In the genomic region with DNA sequence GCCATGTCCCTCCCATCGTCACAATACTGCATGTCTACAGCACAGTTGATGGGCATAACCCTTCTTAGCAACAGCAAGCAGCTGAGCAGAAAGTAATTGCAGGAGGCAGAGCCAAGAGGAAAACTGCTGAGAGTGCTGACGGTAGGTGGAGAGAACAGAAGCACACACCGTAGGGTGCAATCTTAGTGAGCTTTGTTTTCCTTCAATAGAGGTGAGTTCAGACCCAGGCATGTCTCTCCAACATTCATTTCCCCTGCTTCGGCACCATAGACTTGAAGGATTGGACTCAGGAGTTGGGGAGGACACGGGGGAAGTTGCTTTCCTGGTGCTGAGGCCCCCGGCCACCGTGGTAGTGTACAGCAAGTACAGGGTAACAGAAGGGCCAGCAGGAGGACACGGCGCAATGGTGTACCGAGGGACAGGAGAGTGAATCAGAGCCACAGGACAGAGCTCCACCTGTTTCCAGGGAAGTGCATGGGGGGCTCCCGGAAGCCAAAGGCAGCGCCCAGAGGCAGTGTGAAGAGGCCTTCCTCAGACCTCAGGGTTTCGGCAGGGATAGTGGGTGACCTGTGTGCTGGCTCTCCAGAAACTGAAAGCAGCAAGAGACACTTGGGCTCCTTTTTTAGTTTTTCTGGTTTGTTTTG, we compare ENCODE assay signal across 8 cellular contexts. TPM values are rescaled to one million over a fixed set of nuclear protein-coding genes. Genes with fewer than 3 reads are reported as not detected.
DNase-seq lines count a peak whose midpoint lies in the region; ATAC-seq, FAIRE-seq and TF ChIP-seq lines count a peak whose summit lies in the region.

No MANE protein-coding gene starts in this region.

- no peak overlapping the region for H3K27ac ChIP-seq in HCT116 (ENCODE audit: low read depth, low read length)
- peak overlapping the region; percentile 72 for H3K27ac ChIP-seq in mesendoderm (ENCODE audit: low read depth, low read length)

- no peak overlapping the region for H2AFZ ChIP-seq in HCT116 (ENCODE audit: low read depth, low read length, poor library complexity, severe bottlenecking)

- H3K4me3 ChIP-seq in HCT116 (replicated peaks in 1 of 2; ENCODE audit: low read depth in 1 of 2, low read length in 2 of 2) (no peak overlapping the region), mesendoderm (ENCODE audit: low read length) (no peak overlapping the region)

- CTCF ChIA-PET in HCT116 (lab: Charles Lee), result interaction anchor here (2.0 kb wide), 1 partner anchor 111 kb away, joined by 4 read pairs; no protein-coding TSS in a partner anchor
- CTCF ChIA-PET in activated CD4-positive, alpha-beta memory T cell treated with anti-CD3 and anti-CD28 coated beads for 36 hours (lab: Charles Lee), result interaction anchor here (0.8 to 2.5 kb wide), 4 partner anchors 16 to 111 kb away, joined by 3 to 10 read pairs (median 3); no protein-coding TSS in a partner anchor

- no peak for TF ChIP-seq CTCF in HCT116 (IDR thresholded peaks at IDR 0.05 in 2 of 3, conservative IDR thresholded peaks at IDR 0.05 in 1 of 3; ENCODE audit: borderline replicate concordance in 1 of 3, insufficient read depth in 1 of 3, low read depth in 2 of 3, low read length in 2 of 3)
- TF ChIP-seq CTCF in D721Med (IDR thresholded peaks at IDR 0.05; ENCODE audit: insufficient read depth, missing control alignments), result no peak

- H3K23ac ChIP-seq in mesendoderm (ENCODE audit: low read length), result peak overlapping the region; percentile 89

- H3K56ac ChIP-seq in mesendoderm (ENCODE audit: low read length), result peak overlapping the region; percentile 90

- intact Hi-C loops in HCT116 (cut with micrococcal nuclease), result no loop called here
- intact Hi-C loops in activated CD4-positive, alpha-beta memory T cell treated with anti-CD3 and anti-CD28 coated beads for 36 hours (cut with micrococcal nuclease), result loop anchor here (5.0 kb wide), 1 partner anchor 110 kb away; no protein-coding TSS in a partner anchor

- H3K27me3 ChIP-seq in HCT116 (ENCODE audit: insufficient read depth, low read length) (no peaks in the 10 kb centered on the region), mesendoderm (ENCODE audit: insufficient read depth, low read length, poor library complexity) (no peaks in the 10 kb centered on the region)

- DNase-seq in GM18507 (ENCODE audit: extremely low spot score, insufficient read length, low read depth) (no peak), HCT116 (ENCODE audit: low read depth, low spot score) (no peak), NAMALWA (ENCODE audit: low spot score) (peak; percentile 11), mesendoderm (peak; percentile 69), glomerular visceral epithelial cell (ENCODE audit: extremely low spot score) (no peak), D721Med (ENCODE audit: insufficient read length, low spot score) (no peak), OCI-M2 (lab: John Stamatoyannopoulos, UW; ENCODE audit: unreplicated experiment) (no peak)
- DNase-seq in activated CD4-positive, alpha-beta memory T cell treated with anti-CD3 and anti-CD28 coated beads for 36 hours, result peak; percentile 9

- H3K9me3 ChIP-seq in HCT116 (ENCODE audit: control insufficient read depth in 1 of 2, insufficient read depth in 1 of 2, low read depth in 1 of 2, low read length in 2 of 2), result no peaks in the 10 kb centered on the region

- H2BK120ac ChIP-seq in mesendoderm (ENCODE audit: low read depth, low read length), result no peak overlapping the region

- H3K27ac Mint-ChIP-seq in activated CD4-positive, alpha-beta memory T cell treated with anti-CD3 and anti-CD28 coated beads for 36 hours, result peak overlapping the region; percentile 39

- TF ChIP-seq RAD21 in HCT116 (IDR thresholded peaks at IDR 0.05; ENCODE audit: low read depth), result no peak

- RAD21 ChIA-PET in HCT116 (lab: Charles Lee; ENCODE audit: low non-redundant PET in 1 of 2, low total read pairs in 2 of 2, uncharacterized antibody in 2 of 2, unreplicated experiment in 2 of 2), result no interaction called here

- H3K36me3 ChIP-seq in HCT116 (ENCODE audit: control insufficient read depth in 1 of 2, insufficient read depth in 2 of 2, low read length in 2 of 2) (no peaks in the 10 kb centered on the region), mesendoderm (ENCODE audit: control insufficient read depth, insufficient read depth, low read length) (no peaks in the 10 kb centered on the region)

- no peaks in the 10 kb centered on the region for H4K20me1 ChIP-seq in HCT116 (ENCODE audit: insufficient read depth)

- no peak overlapping the region for H3K9ac ChIP-seq in HCT116 (ENCODE audit: low read length)
- H3K9ac ChIP-seq in mesendoderm (ENCODE audit: low read length), result peak overlapping the region; percentile 60

- POLR2A ChIA-PET in HCT116 (lab: Charles Lee), result no interaction called here
- POLR2A ChIA-PET in activated CD4-positive, alpha-beta memory T cell treated with anti-CD3 and anti-CD28 coated beads for 36 hours (lab: Charles Lee), result no interaction called here

- H3K18ac ChIP-seq in mesendoderm (ENCODE audit: low read length), result peak overlapping the region; percentile 63

- no peaks in the 10 kb centered on the region for H3K9me2 ChIP-seq in HCT116 (ENCODE audit: insufficient read depth)

- H2BK15ac ChIP-seq in mesendoderm (replicated peaks; ENCODE audit: low read depth), result no peak overlapping the region

- H3K4me1 ChIP-seq in HCT116 (ENCODE audit: control insufficient read depth in 1 of 2, insufficient read depth in 2 of 2, low read length in 2 of 2), result peaks cover 0 to 6% of the 10 kb centered on the region in 2 experiments; a peak in 1 of 4 replicates
- H3K4me1 ChIP-seq in mesendoderm (ENCODE audit: control insufficient read depth, low read depth, low read length), result peaks cover 15% of the 10 kb centered on the region

- peaks cover 18% of the 10 kb centered on the region for H3K4me1 Mint-ChIP-seq in activated CD4-positive, alpha-beta memory T cell treated with anti-CD3 and anti-CD28 coated beads for 36 hours (ENCODE audit: low read depth)

- peak overlapping the region; percentile 26 for H3K4ac ChIP-seq in mesendoderm (ENCODE audit: low read depth, low read length)

- no TSS peak for BruUV-seq in HCT116 (replicated peaks; lab: Mats Ljungman, UMichigan)

- H3K4me3 Mint-ChIP-seq in activated CD4-positive, alpha-beta memory T cell treated with anti-CD3 and anti-CD28 coated beads for 36 hours, result peak overlapping the region; percentile 17

- H3K27me3 Mint-ChIP-seq in activated CD4-positive, alpha-beta memory T cell treated with anti-CD3 and anti-CD28 coated beads for 36 hours, result peaks cover 2% of the 10 kb centered on the region

- no peaks in the 10 kb centered on the region for H3K79me1 ChIP-seq in mesendoderm (ENCODE audit: low read length)

- no peak overlapping the region for H4K8ac ChIP-seq in mesendoderm (ENCODE audit: low read depth, low read length)

- H3K79me2 ChIP-seq in HCT116 (ENCODE audit: insufficient read depth, low read length) (no peaks in the 10 kb centered on the region), mesendoderm (ENCODE audit: control insufficient read depth, insufficient read depth, low read length) (no peaks in the 10 kb centered on the region)

- H4K5ac ChIP-seq in mesendoderm (ENCODE audit: low read length), result peak overlapping the region; percentile 71

- WGBS in mesendoderm (ENCODE audit: extremely low coverage, insufficient coverage, low lambda C conversion rate), result no CpG with 5 or more reads among the region's 13 CpGs

- FAIRE-seq in GM18507 (lab: Jason Lieb, UNC), result peak; percentile 70
- no peak for FAIRE-seq in D721Med (lab: Jason Lieb, UNC)

- H3K4me2 ChIP-seq in HCT116 (ENCODE audit: low read length) (no peak overlapping the region), mesendoderm (ENCODE audit: low read length) (peak overlapping the region; percentile 53)

- peak; percentile 22; the same call in 1 of the 2 replicates for ATAC-seq in HCT116

- TF ChIP-seq POLR2A in HCT116 (IDR thresholded peaks at IDR 0.05; ENCODE audit: borderline replicate concordance, extremely low read depth, insufficient read depth, insufficient read length), result no peak

- no peaks in the 10 kb centered on the region for H3K36me3 Mint-ChIP-seq in activated CD4-positive, alpha-beta memory T cell treated with anti-CD3 and anti-CD28 coated beads for 36 hours

- H3K9me3 Mint-ChIP-seq in activated CD4-positive, alpha-beta memory T cell treated with anti-CD3 and anti-CD28 coated beads for 36 hours, result no peaks in the 10 kb centered on the region

- no peak overlapping the region for H2AK5ac ChIP-seq in mesendoderm (ENCODE audit: low read length)

- H2BK5ac ChIP-seq in mesendoderm (ENCODE audit: low read length), result peak overlapping the region; percentile 93

TF ChIP-seq in HCT116, 20 proteins besides CTCF, POLR2A, EP300 and RAD21 (continues in another document):
- TF ChIP-seq CBX3 (IDR thresholded peaks at IDR 0.05; ENCODE audit: low read depth) (no peak), SIN3A (IDR thresholded peaks at IDR 0.05; ENCODE audit: low read depth) (no peak), SRF (IDR thresholded peaks at IDR 0.05; ENCODE audit: low read depth) (no peak), TCF7L2 (IDR thresholded peaks at IDR 0.05; ENCODE audit: borderline replicate concordance, extremely low read depth, insufficient read depth, insufficient read length) (no peak), POLR2AphosphoS5 (IDR thresholded peaks at IDR 0.05; ENCODE audit: low read depth, low read length) (no peak), EZH2 (IDR thresholded peaks at IDR 0.05) (no peak)
- TF ChIP-seq, protein P1, sequence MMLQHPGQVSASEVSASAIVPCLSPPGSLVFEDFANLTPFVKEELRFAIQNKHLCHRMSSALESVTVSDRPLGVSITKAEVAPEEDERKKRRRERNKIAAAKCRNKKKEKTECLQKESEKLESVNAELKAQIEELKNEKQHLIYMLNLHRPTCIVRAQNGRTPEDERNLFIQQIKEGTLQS (IDR thresholded peaks at IDR 0.05), result no peak
- TF ChIP-seq, protein P2, sequence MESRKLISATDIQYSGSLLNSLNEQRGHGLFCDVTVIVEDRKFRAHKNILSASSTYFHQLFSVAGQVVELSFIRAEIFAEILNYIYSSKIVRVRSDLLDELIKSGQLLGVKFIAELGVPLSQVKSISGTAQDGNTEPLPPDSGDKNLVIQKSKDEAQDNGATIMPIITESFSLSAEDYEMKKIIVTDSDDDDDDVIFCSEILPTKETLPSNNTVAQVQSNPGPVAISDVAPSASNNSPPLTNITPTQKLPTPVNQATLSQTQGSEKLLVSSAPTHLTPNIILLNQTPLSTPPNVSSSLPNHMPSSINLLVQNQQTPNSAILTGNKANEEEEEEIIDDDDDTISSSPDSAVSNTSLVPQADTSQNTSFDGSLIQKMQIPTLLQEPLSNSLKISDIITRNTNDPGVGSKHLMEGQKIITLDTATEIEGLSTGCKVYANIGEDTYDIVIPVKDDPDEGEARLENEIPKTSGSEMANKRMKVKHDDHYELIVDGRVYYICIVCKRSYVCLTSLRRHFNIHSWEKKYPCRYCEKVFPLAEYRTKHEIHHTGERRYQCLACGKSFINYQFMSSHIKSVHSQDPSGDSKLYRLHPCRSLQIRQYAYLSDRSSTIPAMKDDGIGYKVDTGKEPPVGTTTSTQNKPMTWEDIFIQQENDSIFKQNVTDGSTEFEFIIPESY (IDR thresholded peaks at IDR 0.05; ENCODE audit: extremely low read depth, insufficient replicate concordance, low read length), result no peak

RNA-seq across cellular contexts. Expression of a gene that starts 36.3 kb away (rescaled TPM):
- total RNA-seq in HCT116 (2021; ENCODE audit: unreplicated experiment), result 179 TPM
- 46.1 and 56.8 TPM in 2 replicates for polyA plus RNA-seq in HCT116 (2012)
- total RNA-seq in activated CD4-positive, alpha-beta memory T cell treated with anti-CD3 and anti-CD28 coated beads for 36 hours, result 100 to 1,000 TPM; 181 to 186 TPM
- polyA plus RNA-seq in mesendoderm (2013, experiment 1 of 2), result 320 TPM
- 315 TPM for polyA plus RNA-seq in mesendoderm (2013, experiment 2 of 2)

Comparison
In these comparisons a context has a peak if more than half of its experiments do, and no peak if none do; other contexts are left out.
1. DNase-seq: peak in NAMALWA (single experiment), activated CD4-positive, alpha-beta memory T cell treated with anti-CD3 and anti-CD28 coated beads for 36 hours (single experiment) and mesendoderm (single experiment); none in GM18507 (single experiment), HCT116 (single experiment), glomerular visceral epithelial cell (single experiment), D721Med (single experiment) and OCI-M2 (single experiment).